In the genomic region with DNA sequence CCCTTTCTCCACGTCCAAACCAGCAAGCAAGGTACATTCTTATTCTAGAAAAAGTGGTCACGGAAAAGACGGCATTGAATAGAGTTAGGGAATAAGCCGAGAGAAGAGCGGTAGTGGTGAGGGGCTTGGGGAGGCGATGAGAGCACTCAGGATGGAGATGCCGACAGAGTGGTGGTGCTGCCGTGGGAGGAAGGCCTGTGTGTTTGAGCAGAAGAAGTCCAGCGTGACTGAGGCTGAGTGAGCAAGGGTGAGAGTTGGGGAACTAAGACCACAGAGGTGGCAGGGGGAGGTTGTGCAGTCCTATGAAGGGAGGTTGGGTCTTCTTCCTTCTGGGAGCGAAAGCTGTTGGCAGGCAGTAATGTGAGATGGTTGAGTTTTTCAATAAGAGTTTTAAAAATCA, we compare ENCODE assay signal across 23 cellular contexts.
"Had no signal": no experiment of that assay in that cellular context is flagged by ENCODE, and none has a peak within 500 bp of the region (broad histone marks: within the 10 kb centered on the region; RNA-seq: fewer than 3 reads in every experiment).

No MANE protein-coding gene starts in this region.

- H3K27me3 Mint-ChIP-seq: dendritic cell treated with granulocyte-macrophage colony-stimulating factor and Interleukin-4, amounts not matched to agents 40 ng/mL and 50 ng/mL, for 4 days had no signal

- H3K9me3 ChIP-seq: colonic mucosa, gastroesophageal sphincter, lower lobe of right lung had no signal

- H3K4me2 ChIP-seq: hepatocyte had no signal

- H3K36me3 Mint-ChIP-seq: immature natural killer cell had no signal

- H3K4me1 ChIP-seq: colonic mucosa, gastroesophageal sphincter, heart left ventricle, left lung, lower lobe of right lung had no signal

- H3K4me3 Mint-ChIP-seq: dendritic cell treated with granulocyte-macrophage colony-stimulating factor and Interleukin-4, amounts not matched to agents 40 ng/mL and 50 ng/mL, for 4 days; effector memory CD8-positive, alpha-beta T cell; endodermal cell; immature natural killer cell had no signal

- H3K36me3 ChIP-seq: colonic mucosa, gastroesophageal sphincter, heart left ventricle, left lung, lower lobe of right lung had no signal

- H3K4me1 Mint-ChIP-seq: immature natural killer cell had no signal

- H3K79me2 ChIP-seq: hepatocyte had no signal

- H3K27ac ChIP-seq: colonic mucosa, epithelial cell of prostate, foreskin keratinocyte, gastroesophageal sphincter, heart left ventricle, hepatocyte, left lung, lower lobe of right lung had no signal

- H3K4me3 ChIP-seq: colonic mucosa, gastroesophageal sphincter, heart left ventricle, hepatocyte, left lung, lower lobe of right lung had no signal

- H2AFZ ChIP-seq: hepatocyte had no signal

- H3K27ac Mint-ChIP-seq: dendritic cell treated with granulocyte-macrophage colony-stimulating factor and Interleukin-4, amounts not matched to agents 40 ng/mL and 50 ng/mL, for 4 days; effector memory CD8-positive, alpha-beta T cell; endodermal cell; immature natural killer cell had no signal

- H3K27me3 ChIP-seq: colonic mucosa, foreskin keratinocyte, gastroesophageal sphincter, heart left ventricle, hepatocyte, left lung had no signal

- DNase-seq: cerebellar nuclear complex; colonic mucosa; cortex of kidney; effector CD4-positive, alpha-beta T cell; effector memory CD8-positive, alpha-beta T cell; endodermal cell; erythroblast; foreskin keratinocyte; heart left ventricle; hypothalamus; immature natural killer cell; islet precursor cell; kidney; kidney glomerular epithelial cell; left lung; left ventricle myocardium superior; lower lobe of right lung; mesenchymal stem cell; midbrain had no signal

- H3K9me3 Mint-ChIP-seq: dendritic cell treated with granulocyte-macrophage colony-stimulating factor and Interleukin-4, amounts not matched to agents 40 ng/mL and 50 ng/mL, for 4 days; effector memory CD8-positive, alpha-beta T cell had no signal
